In the genomic region with DNA sequence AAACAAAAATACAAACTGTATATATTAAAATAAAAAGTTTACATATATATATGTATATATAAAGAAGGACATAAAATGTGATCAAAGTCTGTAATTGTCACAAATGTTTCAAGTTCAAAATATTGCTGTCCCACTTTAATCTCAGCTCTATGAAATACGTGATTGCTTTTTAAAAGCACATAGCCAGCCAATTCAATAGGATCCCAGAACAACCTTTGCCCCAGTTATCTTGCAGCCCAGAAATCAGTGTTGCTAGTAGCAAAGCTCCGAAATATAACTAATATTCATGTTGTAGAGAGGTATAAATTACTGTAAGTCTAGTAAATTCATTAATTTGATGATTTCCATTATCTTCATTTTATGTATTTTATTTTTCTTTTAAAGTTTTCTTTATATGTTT, we compare ENCODE assay signal across 28 cellular contexts.
"Had no signal": no experiment of that assay in that cellular context is flagged by ENCODE, and none has a peak within 500 bp of the region (broad histone marks: within the 10 kb centered on the region; RNA-seq: fewer than 3 reads in every experiment).

No MANE protein-coding gene starts in this region.

- H3K4me3 ChIP-seq: adrenal gland, body of pancreas, coronary artery, dorsolateral prefrontal cortex had no signal

- H3K36me3 ChIP-seq: adrenal gland, WERI-Rb-1 had no signal

- H3K4me1 ChIP-seq: adrenal gland, body of pancreas had no signal

- FAIRE-seq: frontal cortex had no signal

- H3K9me3 ChIP-seq: adrenal gland, body of pancreas had no signal

- H3K27me3 ChIP-seq: adrenal gland, body of pancreas had no signal

- H3K27ac ChIP-seq: adrenal gland, body of pancreas, coronary artery, dorsolateral prefrontal cortex, WERI-Rb-1 had no signal

- DNase-seq: activated B cell treated with CpG ODN at 0.5 μM for 24 hours; activated CD4-positive, alpha-beta memory T cell treated with anti-CD3 and anti-CD28 coated beads for 36 hours; activated CD4-positive, alpha-beta T cell treated with anti-CD3 and anti-CD28 coated beads for 36 hours; activated CD4-positive, alpha-beta T cell treated with anti-CD3 and anti-CD28 coated beads, Interleukin-2, amount 10 ng/mL, durations not matched to agents 24 days and 14 days; activated CD8-positive, alpha-beta memory T cell treated with anti-CD3 and anti-CD28 coated beads, Interleukin-2, amount 10 ng/mL, durations not matched to agents 7 days and 5 days; activated CD8-positive, alpha-beta memory T cell treated with anti-CD3 and anti-CD28 coated beads, Interleukin-2, amount 50 U/mL, for 4 hours; activated CD8-positive, alpha-beta T cell treated with anti-CD3 and anti-CD28 coated beads, Interleukin-2, amount 10 ng/mL, durations not matched to agents 7 days and 5 days; activated effector memory CD4-positive, alpha-beta T cell treated with anti-CD3 and anti-CD28 coated beads, Interleukin-2, amount 50 U/mL, for 16 hours; activated naive CD4-positive, alpha-beta T cell treated with anti-CD3 and anti-CD28 coated beads for 36 hours; activated naive CD8-positive, alpha-beta T cell treated with anti-CD3 and anti-CD28 coated beads for 36 hours; activated naive CD8-positive, alpha-beta T cell treated with anti-CD3 and anti-CD28 coated beads, Interleukin-2, amount 50 U/mL, for 24 hours; activated T-cell treated with anti-CD3 and anti-CD28 coated beads, Interleukin-2, amount 50 U/mL, for 1 hour; activated T-cell treated with anti-CD3 and anti-CD28 coated beads, Interleukin-2, amount 50 U/mL, for 48 hours; adrenal gland; aorta; body of pancreas; central memory CD4-positive, alpha-beta T cell; cerebellar nuclear complex; dorsolateral prefrontal cortex; effector memory CD4-positive, alpha-beta T cell; endodermal cell; T-helper 1 cell; T-helper 17 cell; WERI-Rb-1 had no signal

- ATAC-seq: activated CD4-positive, alpha-beta T cell treated with anti-CD3 and anti-CD28 coated beads for 36 hours; activated CD4-positive, CD25-positive, alpha-beta regulatory T cell treated with anti-CD3 and anti-CD28 coated beads, Interleukin-2, amount 50 U/mL, for 24 hours; activated CD8-positive, alpha-beta memory T cell treated with anti-CD3 and anti-CD28 coated beads, Interleukin-2, amount 10 ng/mL, durations not matched to agents 7 days and 5 days; activated CD8-positive, alpha-beta T cell treated with anti-CD3 and anti-CD28 coated beads, Interleukin-2, amount 10 ng/mL, durations not matched to agents 7 days and 5 days; activated naive CD8-positive, alpha-beta T cell treated with anti-CD3 and anti-CD28 coated beads, Interleukin-2, amount 50 U/mL, for 24 hours; body of pancreas; esophagus mucosa; T-helper 17 cell had no signal
